ENCODE assay signal across 9 cellular contexts in the genomic region with DNA sequence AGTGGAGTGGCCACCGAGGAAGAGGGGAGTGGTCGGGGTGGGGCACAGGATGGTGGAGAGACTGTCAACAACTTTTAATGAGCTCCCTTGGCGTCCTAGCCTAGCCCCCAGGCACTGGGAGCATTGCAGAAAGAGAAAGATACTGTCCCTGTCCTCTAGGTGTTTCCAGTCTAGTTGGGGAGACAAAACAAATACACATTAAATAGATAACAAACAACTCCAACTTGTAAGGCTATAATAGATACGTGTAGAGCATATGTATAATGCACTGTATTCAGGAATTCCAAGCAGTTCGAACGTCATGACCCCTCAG. TPM values are rescaled to one million over a fixed set of nuclear protein-coding genes. Genes with fewer than 3 reads are reported as not detected.
DNase-seq lines count a peak whose midpoint lies in the region; ATAC-seq and TF ChIP-seq lines count a peak whose summit lies in the region.
"Had no signal": no experiment of that assay in that cellular context is flagged by ENCODE, and none has a peak within 500 bp of the region (broad histone marks: within the 10 kb centered on the region; RNA-seq: fewer than 3 reads in every experiment).

No MANE protein-coding gene starts in this region.

- H3K4me1 ChIP-seq in ascending aorta (peaks cover 0 to 6% of the 10 kb centered on the region in 2 donors), neural progenitor cell (peaks cover 11% of the 10 kb centered on the region)

- H3K9me3 ChIP-seq in ascending aorta = no peaks in the 10 kb centered on the region
- H3K9me3 ChIP-seq in neural progenitor cell (ENCODE audit: low read depth) = no peaks in the 10 kb centered on the region

- peak overlapping the region in 1 of 2 donors; percentile 62 for H3K4me3 Mint-ChIP-seq in CD14-positive monocyte
- peak overlapping the region; percentile 83 for H3K4me3 Mint-ChIP-seq in neural progenitor cell

- H3K4me3 ChIP-seq in HL-60 (replicated peaks; ENCODE audit: insufficient read depth, low read length) (0 out of 2 replicates have a peak overlapping the region, but pooled peaks have one; percentile 3), ascending aorta (peak overlapping the region; percentile 94 to 98), neural progenitor cell (peak overlapping the region; percentile 98)

- H3K36me3 ChIP-seq in ascending aorta = no peaks in the 10 kb centered on the region
- no peaks in the 10 kb centered on the region for H3K36me3 ChIP-seq in neural progenitor cell

- intact Hi-C loops in CD14-positive monocyte (cut with micrococcal nuclease) = no loop called here
- intact Hi-C loops in ascending aorta (cut with DNase I) = loop anchor here (5.0 kb wide), 1 partner anchor 49 kb away; a partner anchor contains a TSS

- H4K20me1 ChIP-seq in neural progenitor cell (ENCODE audit: low read depth) = peaks cover 40% of the 10 kb centered on the region

- H3K27ac ChIP-seq in HL-60 (replicated peaks) (no peak overlapping the region), ascending aorta (no peak overlapping the region), neural progenitor cell (no peak overlapping the region)

- H3K9me3 Mint-ChIP-seq in CD14-positive monocyte (peaks cover 0 to 2% (median 0%) of the 10 kb centered on the region in 7 donors), neural progenitor cell (no peaks in the 10 kb centered on the region)

- H3K27me3 Mint-ChIP-seq in CD14-positive monocyte (ENCODE audit: low read depth in 3 of 3) (peaks cover 1 to 4% (median 4%) of the 10 kb centered on the region in 3 donors), neural progenitor cell (ENCODE audit: insufficient read depth, low read depth) (peaks cover 8% of the 10 kb centered on the region)

- no peak overlapping the region for H2AFZ ChIP-seq in neural progenitor cell (replicated peaks)

- DNase-seq in CD14-positive monocyte (ENCODE audit: low spot score) = no peak
- no peak for DNase-seq in HL-60 (ENCODE audit: low read depth in 1 of 2, low spot score in 1 of 2)
- no peak for DNase-seq in ascending aorta (ENCODE audit: low spot score in 2 of 2)
- no peak for DNase-seq in neural progenitor cell (ENCODE audit: low spot score)
- no peak for DNase-seq in activated gamma-delta T cell (lab: John Stamatoyannopoulos, UW)
- no peak for DNase-seq in iPS-NIHi7 (ENCODE audit: extremely low spot score)

- TF ChIP-seq CTCF in CD14-positive monocyte (IDR thresholded peaks at IDR 0.05) = peak; percentile 10
- TF ChIP-seq CTCF in HL-60 (IDR thresholded peaks at IDR 0.05; ENCODE audit: insufficient read depth, low read length) = no peak
- TF ChIP-seq CTCF in ascending aorta (IDR thresholded peaks at IDR 0.05) = no peak
- TF ChIP-seq CTCF in neural progenitor cell (IDR thresholded peaks at IDR 0.05) = no peak

- H3K27me3 ChIP-seq in HL-60 (ENCODE audit: insufficient read depth, poor library complexity, severe bottlenecking) (no peaks in the 10 kb centered on the region), ascending aorta (no peaks in the 10 kb centered on the region), neural progenitor cell (no peaks in the 10 kb centered on the region)

- no peak overlapping the region for H3K9ac ChIP-seq in neural progenitor cell

- H3K4me2 ChIP-seq in neural progenitor cell = no peak overlapping the region

- H3K4me1 Mint-ChIP-seq in CD14-positive monocyte = peaks cover 17% of the 10 kb centered on the region
- peaks cover 32% of the 10 kb centered on the region for H3K4me1 Mint-ChIP-seq in neural progenitor cell

- H3K79me2 ChIP-seq in neural progenitor cell (ENCODE audit: low read depth) = peaks cover 45% of the 10 kb centered on the region

- ATAC-seq in GM18498 (IDR thresholded peaks at IDR 0.05; ENCODE audit: unreplicated experiment) = no peak
- no peak for ATAC-seq in GM21526 (IDR thresholded peaks at IDR 0.05; ENCODE audit: low FRiP score, unreplicated experiment)

- peaks cover 9% of the 10 kb centered on the region for H3F3A ChIP-seq in neural progenitor cell (ENCODE audit: low read depth)

- H3K27ac Mint-ChIP-seq in CD14-positive monocyte = peak overlapping the region in 6 of 7 donors; percentile 54 to 91 (median 76)
- no peak overlapping the region for H3K27ac Mint-ChIP-seq in neural progenitor cell

- H3K36me3 Mint-ChIP-seq in CD14-positive monocyte = peaks cover 2 to 4% of the 10 kb centered on the region in 2 donors
- H3K36me3 Mint-ChIP-seq in neural progenitor cell = peaks cover 10% of the 10 kb centered on the region

RNA-seq across cellular contexts. Expression of a gene that starts 0.4 kb away (rescaled TPM):
- polyA plus RNA-seq in CD14-positive monocyte = 1 to 10 TPM; 1.3 to 4.5 TPM
- 19.6 TPM for total RNA-seq in ascending aorta
- total RNA-seq in neural progenitor cell (ENCODE audit: low replicate concordance) = 20.6 and 46.6 TPM in 2 replicates

RNA-seq across cellular contexts. Expression of a gene that starts 14.0 kb away (rescaled TPM):
- not detected for polyA plus RNA-seq in CD14-positive monocyte
- not detected for total RNA-seq in ascending aorta
- total RNA-seq in neural progenitor cell (ENCODE audit: low replicate concordance) = not detected in 2 replicates
- total RNA-seq: Daoy had no signal

RNA-seq across cellular contexts. Expression of a gene that starts 47.8 kb away (rescaled TPM):
- 10 to 100 TPM; 36.9 to 68.6 TPM for polyA plus RNA-seq in CD14-positive monocyte
- total RNA-seq in ascending aorta = 12.7 TPM
- total RNA-seq in neural progenitor cell (ENCODE audit: low replicate concordance) = 0.79 and 5.0 TPM in 2 replicates

Comparison
In these comparisons a context has a peak if more than half of its experiments do, and no peak if none do; other contexts are left out.
1. H3K4me3 ChIP-seq: peak in every context shown above with its lines; median percentile 98 in neural progenitor cell; 96 in ascending aorta; 3 in HL-60.